ENCODE assay signal across 1 cellular context in the genomic region with DNA sequence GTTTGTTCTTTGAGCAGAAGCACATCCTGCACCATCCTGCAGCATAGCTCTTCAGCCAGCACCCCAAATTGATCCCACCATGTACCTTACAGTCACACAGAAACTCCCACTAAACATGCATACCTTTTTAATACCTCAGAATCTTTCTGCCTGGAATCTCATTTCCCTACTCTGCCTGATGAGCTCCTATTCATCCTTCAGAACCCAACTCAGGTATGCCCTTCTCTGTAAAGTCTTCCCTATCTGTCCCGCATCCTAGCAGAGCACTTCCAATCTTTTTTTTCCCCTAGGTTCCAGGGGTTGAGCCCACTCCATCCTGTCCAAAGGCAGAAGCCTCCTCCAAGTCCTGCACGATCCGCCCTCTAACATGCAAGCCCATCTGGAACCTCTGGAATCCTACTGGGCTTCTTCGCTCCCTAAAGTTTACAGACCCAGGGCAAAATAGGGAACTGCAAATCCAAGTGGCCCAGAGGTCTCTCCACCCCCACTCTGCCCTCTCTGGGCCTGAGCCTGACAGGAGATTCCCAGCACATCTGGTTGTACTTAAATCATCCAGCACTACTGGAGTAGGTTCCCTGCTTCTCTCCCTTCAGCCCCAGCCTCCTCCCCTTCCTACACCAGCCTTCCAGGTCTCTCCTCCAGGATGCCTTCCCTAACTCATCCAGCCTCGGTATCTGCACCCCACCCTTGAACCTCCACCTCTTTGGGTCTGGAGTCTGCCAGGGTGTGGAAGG.
TF ChIP-seq lines count a peak whose summit lies in the region.

No MANE protein-coding gene starts in this region.

TF ChIP-seq in IMR-90, 13 proteins besides CTCF, POLR2A, EP300 and RAD21:
- no peak for TF ChIP-seq CHD1 (IDR thresholded peaks at IDR 0.05; ENCODE audit: low read depth, low read length)
- no peak for TF ChIP-seq MXI1 (IDR thresholded peaks at IDR 0.05; ENCODE audit: borderline replicate concordance, low read depth, low read length)
- TF ChIP-seq SMC3 (IDR thresholded peaks at IDR 0.05; ENCODE audit: low read depth, low read length): no peak
- TF ChIP-seq MAZ (IDR thresholded peaks at IDR 0.05; ENCODE audit: borderline replicate concordance, low read depth, low read length): no peak
- no peak for TF ChIP-seq FOS (IDR thresholded peaks at IDR 0.05; ENCODE audit: low read depth, low read length)
- TF ChIP-seq, protein P1, sequence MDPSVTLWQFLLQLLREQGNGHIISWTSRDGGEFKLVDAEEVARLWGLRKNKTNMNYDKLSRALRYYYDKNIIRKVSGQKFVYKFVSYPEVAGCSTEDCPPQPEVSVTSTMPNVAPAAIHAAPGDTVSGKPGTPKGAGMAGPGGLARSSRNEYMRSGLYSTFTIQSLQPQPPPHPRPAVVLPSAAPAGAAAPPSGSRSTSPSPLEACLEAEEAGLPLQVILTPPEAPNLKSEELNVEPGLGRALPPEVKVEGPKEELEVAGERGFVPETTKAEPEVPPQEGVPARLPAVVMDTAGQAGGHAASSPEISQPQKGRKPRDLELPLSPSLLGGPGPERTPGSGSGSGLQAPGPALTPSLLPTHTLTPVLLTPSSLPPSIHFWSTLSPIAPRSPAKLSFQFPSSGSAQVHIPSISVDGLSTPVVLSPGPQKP (IDR thresholded peaks at IDR 0.05; ENCODE audit: borderline replicate concordance, low read depth, low read length): no peak
- TF ChIP-seq NFE2L2 (IDR thresholded peaks at IDR 0.05; ENCODE audit: low read depth, low read length): no peak
- no peak for TF ChIP-seq RFX5 (IDR thresholded peaks at IDR 0.05; ENCODE audit: low read depth, low read length)
- TF ChIP-seq BHLHE40 (IDR thresholded peaks at IDR 0.05; ENCODE audit: low read depth, low read length): no peak
- TF ChIP-seq, protein P2, sequence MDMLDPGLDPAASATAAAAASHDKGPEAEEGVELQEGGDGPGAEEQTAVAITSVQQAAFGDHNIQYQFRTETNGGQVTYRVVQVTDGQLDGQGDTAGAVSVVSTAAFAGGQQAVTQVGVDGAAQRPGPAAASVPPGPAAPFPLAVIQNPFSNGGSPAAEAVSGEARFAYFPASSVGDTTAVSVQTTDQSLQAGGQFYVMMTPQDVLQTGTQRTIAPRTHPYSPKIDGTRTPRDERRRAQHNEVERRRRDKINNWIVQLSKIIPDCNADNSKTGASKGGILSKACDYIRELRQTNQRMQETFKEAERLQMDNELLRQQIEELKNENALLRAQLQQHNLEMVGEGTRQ (IDR thresholded peaks at IDR 0.05; ENCODE audit: low read depth, low read length): no peak
- TF ChIP-seq CEBPB (IDR thresholded peaks at IDR 0.05; ENCODE audit: low read depth, low read length): no peak
- TF ChIP-seq RCOR1 (IDR thresholded peaks at IDR 0.05; ENCODE audit: insufficient replicate concordance, low read length): no peak
